ENCODE assay signal across 21 cellular contexts in the genomic region with DNA sequence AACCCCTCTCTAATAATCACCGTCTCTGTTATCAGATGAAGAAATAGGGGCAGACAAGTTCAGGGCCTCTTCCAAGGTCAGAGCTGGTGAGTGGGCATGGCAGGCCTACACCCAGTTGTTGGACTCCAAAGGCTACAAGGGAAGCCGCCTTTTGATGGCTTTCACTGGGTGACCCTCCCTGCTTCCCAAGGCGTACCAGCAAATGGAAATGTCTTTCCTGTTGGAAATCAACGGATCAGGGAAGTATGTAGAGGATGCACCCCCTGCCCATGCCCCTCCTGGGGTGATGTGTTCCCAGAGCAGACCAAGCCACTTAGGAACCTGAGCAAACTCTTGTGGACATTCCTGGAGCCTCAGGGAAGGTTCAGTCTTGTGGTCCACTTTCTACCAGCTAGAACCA. TPM values are rescaled to one million over a fixed set of nuclear protein-coding genes. Genes with fewer than 3 reads are reported as not detected.
"Had no signal": no experiment of that assay in that cellular context is flagged by ENCODE, and none has a peak within 500 bp of the region (broad histone marks: within the 10 kb centered on the region; RNA-seq: fewer than 3 reads in every experiment).

No MANE protein-coding gene starts in this region.

- H3K27me3 ChIP-seq: right atrium auricular region, upper lobe of left lung had no signal

- H3K9me3 ChIP-seq: gastroesophageal sphincter, heart right ventricle, left lung, neutrophil, right atrium auricular region, upper lobe of left lung had no signal

- H3K9me3 Mint-ChIP-seq: activated CD4-positive, alpha-beta T cell treated with anti-CD3 and anti-CD28 coated beads, Interleukin-2, amount 10 ng/mL, durations not matched to agents 7 days and 5 days; activated naive CD4-positive, alpha-beta T cell treated with anti-CD3 and anti-CD28 coated beads for 36 hours; activated naive CD8-positive, alpha-beta T cell treated with anti-CD3 and anti-CD28 coated beads, Interleukin-2, amount 50 U/mL, for 24 hours; dendritic cell treated with granulocyte-macrophage colony-stimulating factor and Interleukin-4, amounts not matched to agents 40 ng/mL and 50 ng/mL, for 4 days; memory B cell; naive thymus-derived CD8-positive, alpha-beta T cell had no signal

- H3K36me3 Mint-ChIP-seq: memory B cell; naive thymus-derived CD8-positive, alpha-beta T cell had no signal

- H3K36me3 ChIP-seq: gastroesophageal sphincter, heart right ventricle, left lung, neutrophil, right atrium auricular region, upper lobe of left lung had no signal

- H3K4me1 ChIP-seq: gastroesophageal sphincter, left lung had no signal

- H3K4me3 Mint-ChIP-seq: activated CD4-positive, alpha-beta T cell treated with anti-CD3 and anti-CD28 coated beads, Interleukin-2, amount 10 ng/mL, durations not matched to agents 7 days and 5 days; activated naive CD4-positive, alpha-beta T cell treated with anti-CD3 and anti-CD28 coated beads for 36 hours; activated naive CD8-positive, alpha-beta T cell treated with anti-CD3 and anti-CD28 coated beads, Interleukin-2, amount 50 U/mL, for 24 hours; dendritic cell treated with granulocyte-macrophage colony-stimulating factor and Interleukin-4, amounts not matched to agents 40 ng/mL and 50 ng/mL, for 4 days; memory B cell; naive thymus-derived CD8-positive, alpha-beta T cell had no signal

- H3K27ac Mint-ChIP-seq: activated CD4-positive, alpha-beta T cell treated with anti-CD3 and anti-CD28 coated beads, Interleukin-2, amount 10 ng/mL, durations not matched to agents 7 days and 5 days; activated naive CD4-positive, alpha-beta T cell treated with anti-CD3 and anti-CD28 coated beads for 36 hours; activated naive CD8-positive, alpha-beta T cell treated with anti-CD3 and anti-CD28 coated beads, Interleukin-2, amount 50 U/mL, for 24 hours; dendritic cell treated with granulocyte-macrophage colony-stimulating factor and Interleukin-4, amounts not matched to agents 40 ng/mL and 50 ng/mL, for 4 days; memory B cell had no signal

- H3K27ac ChIP-seq: gastroesophageal sphincter, heart right ventricle, left lung, neutrophil, right atrium auricular region, upper lobe of left lung had no signal

- H3K4me3 ChIP-seq: gastroesophageal sphincter, heart right ventricle, left lung, right atrium auricular region, upper lobe of left lung had no signal

- DNase-seq: activated CD4-positive, alpha-beta T cell treated with anti-CD3 and anti-CD28 coated beads, Interleukin-2, amount 10 ng/mL, durations not matched to agents 7 days and 5 days; activated naive CD4-positive, alpha-beta T cell treated with anti-CD3 and anti-CD28 coated beads for 36 hours; activated naive CD8-positive, alpha-beta T cell treated with anti-CD3 and anti-CD28 coated beads, Interleukin-2, amount 50 U/mL, for 24 hours; central memory CD4-positive, alpha-beta T cell; effector memory CD4-positive, alpha-beta T cell; left lung; small intestine; stimulated activated CD4-positive, alpha-beta T cell treated with anti-CD3 and anti-CD28 coated beads, Interleukin-4, amount 100 ng/mL, for 24 hours; stimulated activated CD8-positive, alpha-beta memory T cell treated with anti-CD3 and anti-CD28 coated beads, Interleukin-4, amount 100 ng/mL, for 48 hours; stimulated activated naive CD4-positive, alpha-beta T cell treated with Interleukin-2 at 50 U/mL for 16 hours; substantia nigra; T-helper 2 cell; upper lobe of left lung had no signal

RNA-seq across cellular contexts. Expression of gene LGR6, which starts 47.4 kb away (rescaled TPM):
- total RNA-seq: activated CD4-positive, alpha-beta T cell treated with anti-CD3 and anti-CD28 coated beads, Interleukin-2, amount 10 ng/mL, durations not matched to agents 7 days and 5 days; epithelial cell of proximal tubule had no signal
